In genomic region chr20:5072756-5073153, GRCh38 we compare ENCODE assay signal across 12 cellular contexts. TPM values are rescaled to one million over a fixed set of nuclear protein-coding genes. Genes with fewer than 3 reads are reported as not detected.
DNase-seq lines count a peak whose midpoint lies in the region; ATAC-seq and TF ChIP-seq lines count a peak whose summit lies in the region.
"Had no signal": no experiment of that assay in that cellular context is flagged by ENCODE, and none has a peak within 500 bp of the region (broad histone marks: within the 10 kb centered on the region; RNA-seq: fewer than 3 reads in every experiment).

No MANE protein-coding gene starts in this region.

- H3K27ac ChIP-seq in heart left ventricle (peak overlapping the region in 7 of 12 donors; percentile 4 to 72 (median 41)), coronary artery (peak overlapping the region; percentile 77 to 78), transverse colon (peak overlapping the region; percentile 57 to 84 (median 78))
- H3K27ac ChIP-seq: WERI-Rb-1 had no signal

- H3K9ac ChIP-seq in mucosa of stomach (ENCODE audit: low read length): peak overlapping the region; percentile 53

- H3K4me3 ChIP-seq in heart left ventricle (no peak overlapping the region), coronary artery (no peak overlapping the region), mucosa of stomach (ENCODE audit: low read length) (no peak overlapping the region), transverse colon (no peak overlapping the region)

- H3K9me3 ChIP-seq in heart left ventricle: no peaks in the 10 kb centered on the region
- no peaks in the 10 kb centered on the region for H3K9me3 ChIP-seq in mucosa of stomach (ENCODE audit: control insufficient read depth, low read length)
- H3K9me3 ChIP-seq in transverse colon: no peaks in the 10 kb centered on the region

- in situ Hi-C loops in transverse colon (cut with MboI; ENCODE audit: low pct_ligation_motif_present in 1 of 4, low pct_unique_long_range_greater_than_20kb in 1 of 4, low sequenced_read_pairs in 3 of 4): no loop called here

- H3K27me3 ChIP-seq in heart left ventricle: no peaks in the 10 kb centered on the region
- H3K27me3 ChIP-seq in mucosa of stomach (ENCODE audit: control insufficient read depth, insufficient read depth, low read length): no peaks in the 10 kb centered on the region
- no peaks in the 10 kb centered on the region for H3K27me3 ChIP-seq in transverse colon

- TF ChIP-seq POLR2A in heart left ventricle (IDR thresholded peaks at IDR 0.05): no peak
- TF ChIP-seq POLR2A in transverse colon (IDR thresholded peaks at IDR 0.05): no peak

- no peak for DNase-seq in heart left ventricle
- no peak for DNase-seq in left ventricle myocardium superior
- DNase-seq in coronary artery (ENCODE audit: low spot score): no peak
- DNase-seq in transverse colon: no peak
- DNase-seq in AG08396 (ENCODE audit: low spot score): no peak
- no peak for DNase-seq in middle frontal gyrus (ENCODE audit: extremely low spot score, low spot score)
- DNase-seq: activated CD8-positive, alpha-beta memory T cell treated with anti-CD3 and anti-CD28 coated beads, Interleukin-2, amount 10 ng/mL, durations not matched to agents 7 days and 5 days; DMS79; NCI-H2107; WERI-Rb-1 had no signal

- no peak for ATAC-seq in heart left ventricle
- no peak for ATAC-seq in left ventricle myocardium superior
- ATAC-seq in GM21619 (IDR thresholded peaks at IDR 0.05; ENCODE audit: unreplicated experiment): no peak
- ATAC-seq: activated CD8-positive, alpha-beta memory T cell treated with anti-CD3 and anti-CD28 coated beads, Interleukin-2, amount 10 ng/mL, durations not matched to agents 7 days and 5 days had no signal

- WGBS in heart left ventricle, 4 donors: 92 to 96% (median 96%) methylated on average over 4 of the region's 4 CpGs
- 82 to 93% methylated on average over 3 to 4 of the region's 4 CpGs for WGBS in transverse colon (ENCODE audit: low coverage in 1 of 2), 2 donors

- no peaks in the 10 kb centered on the region for H3K36me3 ChIP-seq in heart left ventricle
- H3K36me3 ChIP-seq in mucosa of stomach (ENCODE audit: control insufficient read depth, insufficient read depth, low read length): no peaks in the 10 kb centered on the region
- H3K36me3 ChIP-seq in transverse colon: no peaks in the 10 kb centered on the region
- H3K36me3 ChIP-seq: WERI-Rb-1 had no signal

- H3K4me1 ChIP-seq in heart left ventricle (peaks cover 0 to 32% (median 11%) of the 10 kb centered on the region in 12 donors), mucosa of stomach (ENCODE audit: control insufficient read depth, insufficient read depth, low read length) (peaks cover 15% of the 10 kb centered on the region), transverse colon (peaks cover 14 to 33% (median 21%) of the 10 kb centered on the region in 4 donors)

- TF ChIP-seq EP300 in transverse colon (IDR thresholded peaks at IDR 0.05; ENCODE audit: low read depth): no peak

- intact Hi-C loops in heart left ventricle (cut with DNase I): no loop called here
- intact Hi-C loops in left ventricle myocardium superior (cut with micrococcal nuclease): no loop called here
- intact Hi-C loops in transverse colon (cut with DNase I; ENCODE audit: low total_unique reads): no loop called here

- TF ChIP-seq CTCF in heart left ventricle (IDR thresholded peaks at IDR 0.05) (no peak), coronary artery (IDR thresholded peaks at IDR 0.05) (no peak), transverse colon (IDR thresholded peaks at IDR 0.05) (no peak)

RNA-seq across cellular contexts. Expression of gene TMEM230, which starts 40.1 kb away (rescaled TPM):
- total RNA-seq in heart left ventricle: 10 to 100 TPM; 69.4 to 99.4 (median 82.0) TPM
- 100 to 1,000 TPM in 1 of 2 donors, 10 to 100 TPM in 1; 88.7 to 124 TPM for polyA plus RNA-seq in heart left ventricle
- 88.3 TPM for total RNA-seq in left ventricle myocardium superior
- total RNA-seq in transverse colon: 10 to 100 TPM; 10.1 to 83.4 (median 40.9) TPM

RNA-seq across cellular contexts. Expression of gene PCNA, which starts 47.0 kb away (rescaled TPM):
- total RNA-seq in heart left ventricle (10 to 100 TPM; 20.2 to 52.7 (median 22.9) TPM), left ventricle myocardium superior (32.6 TPM), transverse colon (10 to 100 TPM; 18.3 to 56.7 (median 38.2) TPM)
- polyA plus RNA-seq in heart left ventricle: 10 to 100 TPM; 18.7 to 45.4 TPM

RNA-seq across cellular contexts. Expression of gene CDS2, which starts 54.1 kb away (rescaled TPM):
- 100 to 1,000 TPM in 1 of 9 donors, 10 to 100 TPM in 8; 64.5 to 105 (median 86.8) TPM for total RNA-seq in heart left ventricle
- polyA plus RNA-seq in heart left ventricle: 10 to 100 TPM; 22.5 to 24.9 TPM
- 68.9 TPM for total RNA-seq in left ventricle myocardium superior
- total RNA-seq in transverse colon: 10 to 100 TPM; 26.9 to 60.1 (median 30.3) TPM
